Comparison of ENCODE assay signal across 1 cellular context in genomic region chr19:5356428-5356827, GRCh38.
TF ChIP-seq lines count a peak whose summit lies in the region.

No MANE protein-coding gene starts in this region.

TF ChIP-seq in GM12878, 131 proteins besides CTCF, POLR2A, EP300 and RAD21:
- TF ChIP-seq, protein P1, sequence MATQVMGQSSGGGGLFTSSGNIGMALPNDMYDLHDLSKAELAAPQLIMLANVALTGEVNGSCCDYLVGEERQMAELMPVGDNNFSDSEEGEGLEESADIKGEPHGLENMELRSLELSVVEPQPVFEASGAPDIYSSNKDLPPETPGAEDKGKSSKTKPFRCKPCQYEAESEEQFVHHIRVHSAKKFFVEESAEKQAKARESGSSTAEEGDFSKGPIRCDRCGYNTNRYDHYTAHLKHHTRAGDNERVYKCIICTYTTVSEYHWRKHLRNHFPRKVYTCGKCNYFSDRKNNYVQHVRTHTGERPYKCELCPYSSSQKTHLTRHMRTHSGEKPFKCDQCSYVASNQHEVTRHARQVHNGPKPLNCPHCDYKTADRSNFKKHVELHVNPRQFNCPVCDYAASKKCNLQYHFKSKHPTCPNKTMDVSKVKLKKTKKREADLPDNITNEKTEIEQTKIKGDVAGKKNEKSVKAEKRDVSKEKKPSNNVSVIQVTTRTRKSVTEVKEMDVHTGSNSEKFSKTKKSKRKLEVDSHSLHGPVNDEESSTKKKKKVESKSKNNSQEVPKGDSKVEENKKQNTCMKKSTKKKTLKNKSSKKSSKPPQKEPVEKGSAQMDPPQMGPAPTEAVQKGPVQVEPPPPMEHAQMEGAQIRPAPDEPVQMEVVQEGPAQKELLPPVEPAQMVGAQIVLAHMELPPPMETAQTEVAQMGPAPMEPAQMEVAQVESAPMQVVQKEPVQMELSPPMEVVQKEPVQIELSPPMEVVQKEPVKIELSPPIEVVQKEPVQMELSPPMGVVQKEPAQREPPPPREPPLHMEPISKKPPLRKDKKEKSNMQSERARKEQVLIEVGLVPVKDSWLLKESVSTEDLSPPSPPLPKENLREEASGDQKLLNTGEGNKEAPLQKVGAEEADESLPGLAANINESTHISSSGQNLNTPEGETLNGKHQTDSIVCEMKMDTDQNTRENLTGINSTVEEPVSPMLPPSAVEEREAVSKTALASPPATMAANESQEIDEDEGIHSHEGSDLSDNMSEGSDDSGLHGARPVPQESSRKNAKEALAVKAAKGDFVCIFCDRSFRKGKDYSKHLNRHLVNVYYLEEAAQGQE (IDR thresholded peaks at IDR 0.05; ENCODE audit: low read depth, low read length), result peak; percentile 79
- TF ChIP-seq TCF7 (IDR thresholded peaks at IDR 0.05; ENCODE audit: borderline replicate concordance), result no peak
